ENCODE assay signal across 2 cellular contexts in the genomic region with DNA sequence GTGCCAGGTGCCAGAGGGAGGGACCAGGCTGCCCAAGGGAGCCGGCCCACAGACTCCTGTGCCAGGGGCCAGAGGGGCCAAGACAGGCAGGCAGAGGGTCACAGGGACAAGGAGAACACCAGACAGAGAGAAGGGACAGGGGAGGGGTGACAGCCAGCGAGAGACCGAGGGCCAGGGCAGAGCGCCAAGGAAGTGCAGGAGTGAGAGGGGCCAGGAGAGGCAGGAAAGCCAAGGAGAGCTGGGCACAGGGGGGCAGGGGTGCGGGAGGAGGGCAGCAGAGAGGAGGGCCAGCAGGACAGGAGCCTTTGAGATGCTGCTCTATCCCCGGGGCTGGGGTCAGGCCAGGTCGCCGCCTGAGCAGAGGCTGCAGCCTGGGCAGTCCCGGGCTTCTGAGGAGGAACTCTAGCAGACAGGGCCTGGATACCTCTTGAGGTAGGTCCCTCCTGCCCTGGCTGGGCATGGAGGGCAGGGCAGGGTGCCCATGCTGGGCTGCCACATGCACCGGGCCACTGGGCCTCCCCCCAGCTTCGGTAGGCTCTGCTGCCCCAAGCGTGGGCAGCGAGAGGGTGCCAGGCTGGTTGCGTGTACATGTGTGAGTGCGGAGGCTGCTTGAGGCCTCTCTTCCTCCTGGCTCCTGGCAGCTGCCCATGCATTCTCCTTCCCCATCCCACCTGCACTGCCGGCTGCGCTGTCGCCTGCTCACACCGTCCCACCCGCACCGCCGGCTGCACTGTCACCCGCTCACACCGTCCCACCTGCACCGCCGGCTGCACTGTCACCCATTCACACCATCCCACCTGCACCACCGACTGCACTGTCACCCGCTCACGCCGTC.
A peak's percentile ranks its signal among the peaks of the same experiment; 100 is the strongest.
TF ChIP-seq lines count a peak whose summit lies in the region.

No MANE protein-coding gene starts in this region.

TF ChIP-seq in IMR-90, 13 proteins besides CTCF, POLR2A, EP300 and RAD21:
- no peak for TF ChIP-seq CHD1 (IDR thresholded peaks at IDR 0.05; ENCODE audit: low read depth, low read length)
- no peak for TF ChIP-seq MXI1 (IDR thresholded peaks at IDR 0.05; ENCODE audit: borderline replicate concordance, low read depth, low read length)
- TF ChIP-seq RFX5 (IDR thresholded peaks at IDR 0.05; ENCODE audit: low read depth, low read length), result no peak

TF ChIP-seq in GM12878, 131 proteins besides CTCF, POLR2A, EP300 and RAD21:
- TF ChIP-seq EED (IDR thresholded peaks at IDR 0.05; ENCODE audit: low read depth) (no peak), POLR2AphosphoS5 (IDR thresholded peaks at IDR 0.05; ENCODE audit: low read length) (peak; percentile 62; the same call in 1 of the 2 replicates)
